Comparison of ENCODE assay signal across 8 cellular contexts in genomic region chr3:58305882-58306661, GRCh38. TPM values are rescaled to one million over a fixed set of nuclear protein-coding genes. Genes with fewer than 3 reads are reported as not detected.
A peak's percentile ranks its signal among the peaks of the same experiment; 100 is the strongest.
DNase-seq lines count a peak whose midpoint lies in the region; ATAC-seq and TF ChIP-seq lines count a peak whose summit lies in the region.

HTD2 (plus strand) TSS chr3:58306520; CDS start chr3:58317614, 11,094 bp downstream.
RPP14 (plus strand) TSS chr3:58306245; CDS start chr3:58310330, 4,085 bp downstream.

- peak; percentile 87 for TF ChIP-seq POLR2A in GM18951 (IDR thresholded peaks at IDR 0.05; ENCODE audit: extremely low read depth, insufficient read depth, insufficient read length)

- H3K36me3 Mint-ChIP-seq in activated B cell treated with CpG ODN at 0.5 μM for 24 hours (ENCODE audit: low read depth), result peaks cover 22% of the 10 kb centered on the region

- peak; percentile 89 for TF ChIP-seq CTCF in AG10803 (conservative IDR thresholded peaks at IDR 0.05; ENCODE audit: low read length)
- no peak for TF ChIP-seq CTCF in activated B cell treated with CpG ODN at 0.5 μM for 24 hours (IDR thresholded peaks at IDR 0.05)

- peak; percentile 90 for ATAC-seq in HG03196 (IDR thresholded peaks at IDR 0.05; ENCODE audit: unreplicated experiment)
- ATAC-seq in activated B cell treated with CpG ODN at 0.5 μM for 24 hours (ENCODE audit: low read depth), result peak; percentile 88

- H3K27ac ChIP-seq in caudate nucleus (ENCODE audit: low read depth, low read length), result peak within 1 kb of the TSS; percentile 100

- CTCF ChIA-PET in activated B cell treated with CpG ODN at 0.5 μM for 24 hours (lab: Charles Lee), result interaction anchor here (0.6 to 4.5 kb wide), 47 partner anchors 11 to 747 kb away, joined by 3 to 60 read pairs (median 5); partner anchors contain the start of genes ABHD6, KCTD6 and PXK

- no peaks in the 10 kb centered on the region for H3K9me3 Mint-ChIP-seq in activated B cell treated with CpG ODN at 0.5 μM for 24 hours

- POLR2A ChIA-PET in activated B cell treated with CpG ODN at 0.5 μM for 24 hours (lab: Charles Lee), result interaction anchor here (0.6 to 2.8 kb wide), 27 partner anchors 10 to 570 kb away, joined by 3 to 26 read pairs (median 4); partner anchors contain the start of genes ABHD6 and KCTD6

- peaks cover 3% of the 10 kb centered on the region for H3K27me3 Mint-ChIP-seq in activated B cell treated with CpG ODN at 0.5 μM for 24 hours

- H3K4me3 ChIP-seq in AG10803 (ENCODE audit: low read length), result peak within 1 kb of the TSS; percentile 68

- in situ Hi-C loops in GM18951 (cut with MboI; ENCODE audit: low sequenced_read_pairs, unreplicated experiment), result no loop called here

- peak within 1 kb of the TSS; percentile 98 for H3K4me3 Mint-ChIP-seq in activated B cell treated with CpG ODN at 0.5 μM for 24 hours

- H3K4me1 Mint-ChIP-seq in activated B cell treated with CpG ODN at 0.5 μM for 24 hours, result peaks cover 29% of the 10 kb centered on the region

- intact Hi-C loops in activated B cell treated with CpG ODN at 0.5 μM for 24 hours (cut with micrococcal nuclease), result loop anchor here (1.0 to 5.0 kb wide), 11 partner anchors 27 to 746 kb away; partner anchors contain the start of genes ABHD6, CFAP20DC, FLNB and SLMAP

- DNase-seq in AG10803 (ENCODE audit: low read depth) (peak; percentile 97), NCI-H226 (peak; percentile 94), activated B cell treated with CpG ODN at 0.5 μM for 24 hours (peak; percentile 97), caudate nucleus (lab: John Stamatoyannopoulos, UW) (peak; percentile 81 to 99 (median 94)), iPS-NIHi7 (ENCODE audit: extremely low spot score) (peak; percentile 97), smooth muscle cell of the brain vasculature (ENCODE audit: low read depth, low spot score) (peak; percentile 97)

- H3K27ac Mint-ChIP-seq in activated B cell treated with CpG ODN at 0.5 μM for 24 hours, result peak within 1 kb of the TSS; percentile 99

RNA-seq across cellular contexts. Expression of gene HTD2, which starts in this region (rescaled TPM):
- 11.4 TPM in 2 replicates for total RNA-seq in activated B cell treated with CpG ODN at 0.5 μM for 24 hours

RNA-seq across cellular contexts. Expression of gene RPP14, which starts in this region (rescaled TPM):
- 17.5 and 17.7 TPM in 2 replicates for total RNA-seq in activated B cell treated with CpG ODN at 0.5 μM for 24 hours

Comparison
In these comparisons a context has a peak if more than half of its experiments do, and no peak if none do; other contexts are left out.
1. Peak in every context shown above with its lines: DNase-seq, ATAC-seq, H3K4me3 ChIP-seq and H3K27ac ChIP-seq.